Comparison of ENCODE assay signal across 18 cellular contexts in genomic region chr14:54609576-54609975, GRCh38.
"Had no signal": no experiment of that assay in that cellular context is flagged by ENCODE, and none has a peak within 500 bp of the region (broad histone marks: within the 10 kb centered on the region; RNA-seq: fewer than 3 reads in every experiment).

No MANE protein-coding gene starts in this region.

- H3K36me3 Mint-ChIP-seq: natural killer cell treated with Interleukin-12 subunit alpha and Interleukin-12 subunit beta and Interleukin-15 and Interleukin-18, amount 100 ng/mL, for 72 hours had no signal

- H3K9me3 Mint-ChIP-seq: activated CD8-positive, alpha-beta T cell treated with anti-CD3 and anti-CD28 coated beads for 36 hours; activated T-helper 1 cell treated with anti-CD3 and anti-CD28 coated beads, Interleukin-12 subunit alpha, Interleukin-12 subunit beta, Interleukin-2, Interleukin-4 antibody, amounts not matched to agents 30 ng/mL and 10 ng/mL and 1 ng/mL, durations not matched to agents 14 hours and 24 hours and 36 hours; endodermal cell; natural killer cell treated with Interleukin-12 subunit alpha and Interleukin-12 subunit beta and Interleukin-15 and Interleukin-18, amount 100 ng/mL, for 72 hours had no signal

- FAIRE-seq: islet of Langerhans had no signal

- H3K4me3 Mint-ChIP-seq: activated CD4-positive, alpha-beta T cell treated with anti-CD3 and anti-CD28 coated beads for 36 hours; activated CD8-positive, alpha-beta T cell treated with anti-CD3 and anti-CD28 coated beads for 36 hours; activated T-helper 1 cell treated with anti-CD3 and anti-CD28 coated beads, Interleukin-12 subunit alpha, Interleukin-12 subunit beta, Interleukin-2, Interleukin-4 antibody, amounts not matched to agents 30 ng/mL and 10 ng/mL and 1 ng/mL, durations not matched to agents 14 hours and 24 hours and 36 hours; endodermal cell; natural killer cell treated with Interleukin-12 subunit alpha and Interleukin-12 subunit beta and Interleukin-15 and Interleukin-18, amount 100 ng/mL, for 72 hours had no signal

- H3K27ac ChIP-seq: WERI-Rb-1 had no signal

- H3K4me1 Mint-ChIP-seq: endodermal cell had no signal

- H3K27ac Mint-ChIP-seq: activated CD4-positive, alpha-beta T cell treated with anti-CD3 and anti-CD28 coated beads for 36 hours; activated CD8-positive, alpha-beta T cell treated with anti-CD3 and anti-CD28 coated beads for 36 hours; activated T-helper 1 cell treated with anti-CD3 and anti-CD28 coated beads, Interleukin-12 subunit alpha, Interleukin-12 subunit beta, Interleukin-2, Interleukin-4 antibody, amounts not matched to agents 30 ng/mL and 10 ng/mL and 1 ng/mL, durations not matched to agents 14 hours and 24 hours and 36 hours; endodermal cell; natural killer cell treated with Interleukin-12 subunit alpha and Interleukin-12 subunit beta and Interleukin-15 and Interleukin-18, amount 100 ng/mL, for 72 hours had no signal

- ATAC-seq: activated CD4-positive, alpha-beta T cell treated with anti-CD3 and anti-CD28 coated beads for 36 hours; activated CD8-positive, alpha-beta T cell treated with anti-CD3 and anti-CD28 coated beads for 36 hours; natural killer cell treated with Interleukin-12 subunit alpha and Interleukin-12 subunit beta and Interleukin-15 and Interleukin-18, amount 100 ng/mL, for 72 hours; stimulated activated naive CD8-positive, alpha-beta T cell treated with anti-CD3 and anti-CD28 coated beads, Interleukin-15, Interleukin-2, amounts not matched to agents 100 U/mL and 50 U/mL, for 24 hours had no signal

- DNase-seq: activated CD4-positive, alpha-beta T cell treated with anti-CD3 and anti-CD28 coated beads for 36 hours; activated CD8-positive, alpha-beta T cell treated with anti-CD3 and anti-CD28 coated beads for 36 hours; activated naive CD4-positive, alpha-beta T cell treated with Interleukin-2 at 50 U/mL for 16 hours; dermis blood vessel endothelial cell; endodermal cell; erythroblast; foreskin fibroblast; mammary epithelial cell; occipital lobe; stimulated activated CD4-positive, alpha-beta T cell treated with anti-CD3 and anti-CD28 coated beads, Interleukin-4, amount 100 ng/mL, for 1 hour; stimulated activated CD8-positive, alpha-beta memory T cell treated with anti-CD3 and anti-CD28 coated beads, Interleukin-4, amount 100 ng/mL, for 48 hours; stimulated activated naive CD8-positive, alpha-beta T cell treated with anti-CD3 and anti-CD28 coated beads, Interleukin-15, Interleukin-2, amounts not matched to agents 100 U/mL and 50 U/mL, for 24 hours; SW 1271; T-helper 9 cell; WERI-Rb-1 had no signal
